Comparison of ENCODE assay signal across 10 cellular contexts in the genomic region with DNA sequence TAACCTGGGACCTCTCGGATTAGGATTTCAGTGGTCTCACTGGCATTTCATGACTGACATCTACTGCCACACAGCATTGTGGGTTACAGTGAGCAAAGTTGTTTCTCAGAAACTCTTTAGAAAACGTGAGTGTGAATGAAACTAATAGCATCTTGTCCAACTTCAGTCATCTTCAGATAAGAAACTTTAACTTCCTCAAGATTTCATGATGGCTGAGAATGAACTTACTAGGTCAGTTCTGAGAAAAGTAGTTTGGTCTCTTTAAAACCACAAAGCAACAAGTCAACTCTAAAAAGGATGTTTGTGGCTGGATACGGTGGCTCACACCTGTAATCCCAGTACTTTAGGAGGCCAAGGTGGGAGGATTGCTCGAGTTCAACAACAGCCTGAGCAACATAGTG. TPM values are rescaled to one million over a fixed set of nuclear protein-coding genes. Genes with fewer than 3 reads are reported as not detected.
DNase-seq lines count a peak whose midpoint lies in the region; ATAC-seq and TF ChIP-seq lines count a peak whose summit lies in the region.
"Had no signal": no experiment of that assay in that cellular context is flagged by ENCODE, and none has a peak within 500 bp of the region (broad histone marks: within the 10 kb centered on the region; RNA-seq: fewer than 3 reads in every experiment).

No MANE protein-coding gene starts in this region.

- no peak for TF ChIP-seq POLR2A in suprapubic skin (IDR thresholded peaks at IDR 0.05)

- H3K36me3 ChIP-seq in suprapubic skin, result no peaks in the 10 kb centered on the region

- TF ChIP-seq CTCF in suprapubic skin (IDR thresholded peaks at IDR 0.05), result no peak

- no peak for TF ChIP-seq EP300 in suprapubic skin (IDR thresholded peaks at IDR 0.05)

- H3K27ac Mint-ChIP-seq in activated naive CD4-positive, alpha-beta T cell treated with anti-CD3 and anti-CD28 coated beads for 36 hours, result no peak overlapping the region
- H3K27ac Mint-ChIP-seq in stimulated activated memory B cell treated with anti-CD40 and anti-IgM and Interleukin-4, amounts not matched to agents 10 μg/mL and 1 μg/mL and 100 μg/mL, for 72 hours, result no peak overlapping the region

- no peak overlapping the region for H3K4me3 Mint-ChIP-seq in activated naive CD4-positive, alpha-beta T cell treated with anti-CD3 and anti-CD28 coated beads for 36 hours
- no peak overlapping the region for H3K4me3 Mint-ChIP-seq in stimulated activated memory B cell treated with anti-CD40 and anti-IgM and Interleukin-4, amounts not matched to agents 10 μg/mL and 1 μg/mL and 100 μg/mL, for 72 hours

- no peaks in the 10 kb centered on the region for H3K4me1 ChIP-seq in suprapubic skin

- H3K9me3 Mint-ChIP-seq in activated naive CD4-positive, alpha-beta T cell treated with anti-CD3 and anti-CD28 coated beads for 36 hours, result no peaks in the 10 kb centered on the region
- no peaks in the 10 kb centered on the region for H3K9me3 Mint-ChIP-seq in stimulated activated memory B cell treated with anti-CD40 and anti-IgM and Interleukin-4, amounts not matched to agents 10 μg/mL and 1 μg/mL and 100 μg/mL, for 72 hours

- peak; percentile 94 for ATAC-seq in HG02610 (IDR thresholded peaks at IDR 0.05; ENCODE audit: unreplicated experiment)
- ATAC-seq in HG03520 (IDR thresholded peaks at IDR 0.05; ENCODE audit: unreplicated experiment), result peak; percentile 82
- peak; percentile 79 for ATAC-seq in stimulated activated memory B cell treated with anti-CD40 and anti-IgM and Interleukin-4, amounts not matched to agents 10 μg/mL and 1 μg/mL and 100 μg/mL, for 72 hours
- no peak for ATAC-seq in left cardiac atrium

- no peaks in the 10 kb centered on the region for H3K9me3 ChIP-seq in suprapubic skin

- 75% methylated on average over 4 of the region's 4 CpGs for WGBS in suprapubic skin

- intact Hi-C loops in activated naive CD4-positive, alpha-beta T cell treated with anti-CD3 and anti-CD28 coated beads for 36 hours (cut with micrococcal nuclease), result no loop called here
- intact Hi-C loops in left cardiac atrium (cut with DNase I), result no loop called here

- CTCF ChIA-PET in activated naive CD4-positive, alpha-beta T cell treated with anti-CD3 and anti-CD28 coated beads for 36 hours (lab: Charles Lee), result no interaction called here

- peaks cover 2% of the 10 kb centered on the region for H3K4me1 Mint-ChIP-seq in activated naive CD4-positive, alpha-beta T cell treated with anti-CD3 and anti-CD28 coated beads for 36 hours (ENCODE audit: low read depth)
- H3K4me1 Mint-ChIP-seq in stimulated activated memory B cell treated with anti-CD40 and anti-IgM and Interleukin-4, amounts not matched to agents 10 μg/mL and 1 μg/mL and 100 μg/mL, for 72 hours, result peaks cover 12% of the 10 kb centered on the region

- H3K27ac ChIP-seq in suprapubic skin, result no peak overlapping the region

- H3K27me3 ChIP-seq in suprapubic skin, result no peaks in the 10 kb centered on the region

- peak; percentile 17 for DNase-seq in activated naive CD4-positive, alpha-beta T cell treated with anti-CD3 and anti-CD28 coated beads for 36 hours
- DNase-seq in activated naive CD4-positive, alpha-beta T cell treated with Interleukin-2 at 50 U/mL for 16 hours, result no peak
- DNase-seq in left cardiac atrium (no peak), 8988T (no peak), suprapubic skin (ENCODE audit: low spot score in 2 of 2) (no peak)
- DNase-seq: activated effector memory CD4-positive, alpha-beta T cell treated with anti-CD3 and anti-CD28 coated beads, Interleukin-2, amount 50 U/mL, for 16 hours; NCI-H510A treated with DMSO at 0.1 percent for 48 hours had no signal

- H3K27me3 Mint-ChIP-seq in activated naive CD4-positive, alpha-beta T cell treated with anti-CD3 and anti-CD28 coated beads for 36 hours (ENCODE audit: low read depth), result no peaks in the 10 kb centered on the region
- no peaks in the 10 kb centered on the region for H3K27me3 Mint-ChIP-seq in stimulated activated memory B cell treated with anti-CD40 and anti-IgM and Interleukin-4, amounts not matched to agents 10 μg/mL and 1 μg/mL and 100 μg/mL, for 72 hours

- H3K36me3 Mint-ChIP-seq in activated naive CD4-positive, alpha-beta T cell treated with anti-CD3 and anti-CD28 coated beads for 36 hours (ENCODE audit: low read depth), result no peaks in the 10 kb centered on the region
- H3K36me3 Mint-ChIP-seq in stimulated activated memory B cell treated with anti-CD40 and anti-IgM and Interleukin-4, amounts not matched to agents 10 μg/mL and 1 μg/mL and 100 μg/mL, for 72 hours, result no peaks in the 10 kb centered on the region

- H3K4me3 ChIP-seq in suprapubic skin, result no peak overlapping the region

RNA-seq across cellular contexts. Expression of a gene that starts 14.2 kb away (rescaled TPM):
- 1 to 10 TPM; 2.3 to 2.8 TPM for total RNA-seq in activated naive CD4-positive, alpha-beta T cell treated with anti-CD3 and anti-CD28 coated beads for 36 hours
- total RNA-seq in left cardiac atrium (10 to 100 TPM; 12.6 to 19.2 TPM), suprapubic skin (100 to 1,000 TPM in 2 of 4 donors, 10 to 100 TPM in 2; 81.4 to 120 (median 99.2) TPM)

RNA-seq across cellular contexts. Expression of a gene that starts 19.3 kb away (rescaled TPM):
- total RNA-seq in activated naive CD4-positive, alpha-beta T cell treated with anti-CD3 and anti-CD28 coated beads for 36 hours, result 10 to 100 TPM; 15.3 to 15.6 TPM
- total RNA-seq in left cardiac atrium (10 to 100 TPM; 13.5 to 13.6 TPM), suprapubic skin (10 to 100 TPM; 15.9 to 37.0 (median 22.1) TPM)

RNA-seq across cellular contexts. Expression of a gene that starts 44.8 kb away (rescaled TPM):
- total RNA-seq in activated naive CD4-positive, alpha-beta T cell treated with anti-CD3 and anti-CD28 coated beads for 36 hours, result 10 to 100 TPM; 20.6 to 21.7 TPM
- total RNA-seq in left cardiac atrium, result 10 to 100 TPM; 10.9 to 13.4 TPM
- total RNA-seq in suprapubic skin, result 10 to 100 TPM; 18.7 to 37.2 (median 22.9) TPM

Comparison
In these comparisons a context has a peak if more than half of its experiments do, and no peak if none do; other contexts are left out.
1. ATAC-seq: peak in HG02610 (single experiment), HG03520 (single experiment) and stimulated activated memory B cell treated with anti-CD40 and anti-IgM and Interleukin-4, amounts not matched to agents 10 μg/mL and 1 μg/mL and 100 μg/mL, for 72 hours (single experiment); none in left cardiac atrium (0 of 2).
2. RNA of a gene that starts 14.2 kb away (total RNA-seq): 81.4 to 120 TPM in suprapubic skin; 12.6 to 19.2 TPM in left cardiac atrium and 2.3 to 2.8 TPM in activated naive CD4-positive, alpha-beta T cell treated with anti-CD3 and anti-CD28 coated beads for 36 hours; every median in the first group is over 4 times any median in the second.